In genomic region chr2:96690306-96691021, GRCh38 we compare ENCODE assay signal across 24 cellular contexts. TPM values are rescaled to one million over a fixed set of nuclear protein-coding genes. Genes with fewer than 3 reads are reported as not detected.
"Had no signal": no experiment of that assay in that cellular context is flagged by ENCODE, and none has a peak within 500 bp of the region (broad histone marks: within the 10 kb centered on the region; RNA-seq: fewer than 3 reads in every experiment).

No MANE protein-coding gene starts in this region.

- ATAC-seq: heart left ventricle; left lobe of liver; naive thymus-derived CD4-positive, alpha-beta T cell; stimulated activated effector memory CD8-positive, alpha-beta T cell treated with anti-CD3 and anti-CD28 coated beads, Interleukin-12 subunit alpha, Interleukin-12 subunit beta, amount 100 ng/mL, for 72 hours; stimulated activated naive CD8-positive, alpha-beta T cell treated with anti-CD3 and anti-CD28 coated beads, Interleukin-15, Interleukin-2, amounts not matched to agents 100 U/mL and 50 U/mL, for 24 hours had no signal

- H3K9me3 ChIP-seq: colonic mucosa, heart left ventricle, right atrium auricular region, suprapubic skin, thyroid gland had no signal

- H3K27ac ChIP-seq: colonic mucosa, heart left ventricle, right atrium auricular region, suprapubic skin, thyroid gland had no signal

- H3K36me3 ChIP-seq: colonic mucosa, heart left ventricle, right atrium auricular region, suprapubic skin, thyroid gland had no signal

- DNase-seq: colonic mucosa; effector CD4-positive, alpha-beta T cell; endodermal cell; erythroblast; heart left ventricle; hippocampal formation; kidney glomerular epithelial cell; mammary epithelial cell; naive thymus-derived CD4-positive, alpha-beta T cell; stimulated activated CD4-positive, alpha-beta T cell treated with anti-CD3 and anti-CD28 coated beads, Interleukin-4, amount 100 ng/mL, for 1 hour; stimulated activated CD8-positive, alpha-beta memory T cell treated with anti-CD3 and anti-CD28 coated beads, Interleukin-4, amount 100 ng/mL, for 48 hours; stimulated activated naive CD8-positive, alpha-beta T cell treated with anti-CD3 and anti-CD28 coated beads, Interleukin-15, Interleukin-2, amounts not matched to agents 100 U/mL and 50 U/mL, for 24 hours; thyroid gland had no signal

- H3K4me2 ChIP-seq: smooth muscle cell had no signal

- H3K4me1 ChIP-seq: colonic mucosa, suprapubic skin had no signal

- H3K4me3 ChIP-seq: colonic mucosa, heart left ventricle, right atrium auricular region, smooth muscle cell, suprapubic skin, thyroid gland had no signal

- FAIRE-seq: endothelial cell of umbilical vein, frontal cortex had no signal

- H3K27me3 ChIP-seq: colonic mucosa, heart left ventricle, right atrium auricular region, thyroid gland had no signal

RNA-seq across cellular contexts. Expression of gene FER1L5, which starts 47.9 kb away (rescaled TPM):
- total RNA-seq: colonic mucosa; dermis microvascular lymphatic vessel endothelial cell; endothelial cell of umbilical vein; glomerular endothelial cell; lower leg skin; mononuclear cell; naive thymus-derived CD4-positive, alpha-beta T cell; right atrium auricular region; smooth muscle cell; suprapubic skin had no signal
- polyA plus RNA-seq: endothelial cell of umbilical vein, smooth muscle cell had no signal
